Comparison of ENCODE assay signal across 16 cellular contexts in genomic region chr5:90873033-90873517, GRCh38.
DNase-seq lines count a peak whose midpoint lies in the region; ATAC-seq and TF ChIP-seq lines count a peak whose summit lies in the region.
"Had no signal": no experiment of that assay in that cellular context is flagged by ENCODE, and none has a peak within 500 bp of the region (broad histone marks: within the 10 kb centered on the region; RNA-seq: fewer than 3 reads in every experiment).

No MANE protein-coding gene starts in this region.

- no peak overlapping the region for H3K9ac ChIP-seq in Karpas-422 (ENCODE audit: low read length)
- H3K9ac ChIP-seq: GM23248, KMS-11 had no signal

- no peak overlapping the region for H3K4me3 ChIP-seq in body of pancreas
- H3K4me3 ChIP-seq in Karpas-422 (ENCODE audit: low read length): no peak overlapping the region
- H3K4me3 ChIP-seq: gastroesophageal sphincter, GM23248, thyroid gland had no signal

- no peaks in the 10 kb centered on the region for H3K36me3 ChIP-seq in body of pancreas (replicated peaks in 1 of 2; ENCODE audit: insufficient read depth in 1 of 2, low read depth in 2 of 2)
- H3K36me3 ChIP-seq in Karpas-422 (ENCODE audit: insufficient read depth, low read length): no peaks in the 10 kb centered on the region
- H3K36me3 ChIP-seq: gastroesophageal sphincter, thyroid gland had no signal

- no peaks in the 10 kb centered on the region for H4K20me1 ChIP-seq in Karpas-422 (ENCODE audit: insufficient read depth, low read depth, low read length)

- peak; percentile 23 to 52 for DNase-seq in activated CD4-positive, alpha-beta T cell treated with anti-CD3 and anti-CD28 coated beads, Interleukin-2, amount 50 U/mL, for 48 hours
- no peak for DNase-seq in activated CD4-positive, alpha-beta T cell treated with anti-CD3 and anti-CD28 coated beads, Interleukin-2, amount 50 U/mL, for 4 hours
- DNase-seq in M059J (ENCODE audit: low read depth) (peak; percentile 40), body of pancreas (peak; percentile 16 to 52 (median 20)), renal cortical epithelial cell (ENCODE audit: low read depth) (peak; percentile 58), OCI-M2 (lab: John Stamatoyannopoulos, UW; ENCODE audit: unreplicated experiment) (no peak), HFFc6 (no peak), Karpas-422 (no peak)
- DNase-seq: Caco-2; effector CD4-positive, alpha-beta T cell; GM23248; NCI-H1694 treated with DMSO at 0.1 percent for 48 hours; T-helper 9 cell; thyroid gland had no signal

- no peaks in the 10 kb centered on the region for H3K4me1 Mint-ChIP-seq in HFFc6 (ENCODE audit: low read depth)

- no peak overlapping the region for H3K4me2 ChIP-seq in Karpas-422 (ENCODE audit: low read depth, low read length, poor library complexity, severe bottlenecking)
- H3K4me2 ChIP-seq: KMS-11 had no signal

- intact Hi-C loops in body of pancreas (cut with DNase I): loop anchor here (10.0 kb wide), 1 partner anchor 352 kb away; no protein-coding TSS in a partner anchor

- TF ChIP-seq CTCF in body of pancreas (IDR thresholded peaks at IDR 0.05) (no peak), HFFc6 (IDR thresholded peaks at IDR 0.05) (no peak)

- no peak overlapping the region for H3K4me3 Mint-ChIP-seq in HFFc6

- H2AFZ ChIP-seq in Karpas-422 (ENCODE audit: low read length): no peak overlapping the region
- H2AFZ ChIP-seq: GM23248 had no signal

- H3K4me1 ChIP-seq in body of pancreas (peaks cover 8% of the 10 kb centered on the region), Karpas-422 (ENCODE audit: low read length) (no peaks in the 10 kb centered on the region)

- H3K36me3 Mint-ChIP-seq in HFFc6 (ENCODE audit: low read depth): no peaks in the 10 kb centered on the region

- no peak overlapping the region for H3K27ac ChIP-seq in body of pancreas
- H3K27ac ChIP-seq in Karpas-422 (ENCODE audit: low read length): no peak overlapping the region
- H3K27ac ChIP-seq: gastroesophageal sphincter, GM23248, KMS-11 had no signal

- no peak for TF ChIP-seq POLR2A in body of pancreas (IDR thresholded peaks at IDR 0.05)

- H3K27me3 ChIP-seq in body of pancreas: no peaks in the 10 kb centered on the region
- H3K27me3 ChIP-seq in Karpas-422 (ENCODE audit: low read length): no peaks in the 10 kb centered on the region
- H3K27me3 ChIP-seq: thyroid gland had no signal

- H3K27ac Mint-ChIP-seq in HFFc6: no peak overlapping the region

- no peaks in the 10 kb centered on the region for H3K79me2 ChIP-seq in Karpas-422 (ENCODE audit: low read length)

- WGBS in body of pancreas, 2 donors: 52 to 64% methylated on average over 3 of the region's 3 CpGs

- no peaks in the 10 kb centered on the region for H3K9me3 Mint-ChIP-seq in HFFc6

- no peaks in the 10 kb centered on the region for H3K9me2 ChIP-seq in Karpas-422 (replicated peaks; ENCODE audit: insufficient read depth, low read length)

- H3K27me3 Mint-ChIP-seq in HFFc6 (ENCODE audit: insufficient read depth): peaks cover 8% of the 10 kb centered on the region

- peak; percentile 64 for ATAC-seq in body of pancreas
- ATAC-seq: gastroesophageal sphincter had no signal

- no peaks in the 10 kb centered on the region for H3K9me3 ChIP-seq in body of pancreas
- no peaks in the 10 kb centered on the region for H3K9me3 ChIP-seq in Karpas-422 (ENCODE audit: low read length)
- H3K9me3 ChIP-seq: Caco-2, gastroesophageal sphincter, thyroid gland had no signal

Comparison
In these comparisons a context has a peak if more than half of its experiments do, and no peak if none do; other contexts are left out.
1. DNase-seq: peak in activated CD4-positive, alpha-beta T cell treated with anti-CD3 and anti-CD28 coated beads, Interleukin-2, amount 50 U/mL, for 48 hours (2 of 2), M059J (single experiment), body of pancreas (4 of 4) and renal cortical epithelial cell (single experiment); none in activated CD4-positive, alpha-beta T cell treated with anti-CD3 and anti-CD28 coated beads, Interleukin-2, amount 50 U/mL, for 4 hours (0 of 2), OCI-M2 (single experiment), HFFc6 (single experiment) and Karpas-422 (single experiment).